8 cellular contexts compared by ENCODE assay signal in the genomic region with DNA sequence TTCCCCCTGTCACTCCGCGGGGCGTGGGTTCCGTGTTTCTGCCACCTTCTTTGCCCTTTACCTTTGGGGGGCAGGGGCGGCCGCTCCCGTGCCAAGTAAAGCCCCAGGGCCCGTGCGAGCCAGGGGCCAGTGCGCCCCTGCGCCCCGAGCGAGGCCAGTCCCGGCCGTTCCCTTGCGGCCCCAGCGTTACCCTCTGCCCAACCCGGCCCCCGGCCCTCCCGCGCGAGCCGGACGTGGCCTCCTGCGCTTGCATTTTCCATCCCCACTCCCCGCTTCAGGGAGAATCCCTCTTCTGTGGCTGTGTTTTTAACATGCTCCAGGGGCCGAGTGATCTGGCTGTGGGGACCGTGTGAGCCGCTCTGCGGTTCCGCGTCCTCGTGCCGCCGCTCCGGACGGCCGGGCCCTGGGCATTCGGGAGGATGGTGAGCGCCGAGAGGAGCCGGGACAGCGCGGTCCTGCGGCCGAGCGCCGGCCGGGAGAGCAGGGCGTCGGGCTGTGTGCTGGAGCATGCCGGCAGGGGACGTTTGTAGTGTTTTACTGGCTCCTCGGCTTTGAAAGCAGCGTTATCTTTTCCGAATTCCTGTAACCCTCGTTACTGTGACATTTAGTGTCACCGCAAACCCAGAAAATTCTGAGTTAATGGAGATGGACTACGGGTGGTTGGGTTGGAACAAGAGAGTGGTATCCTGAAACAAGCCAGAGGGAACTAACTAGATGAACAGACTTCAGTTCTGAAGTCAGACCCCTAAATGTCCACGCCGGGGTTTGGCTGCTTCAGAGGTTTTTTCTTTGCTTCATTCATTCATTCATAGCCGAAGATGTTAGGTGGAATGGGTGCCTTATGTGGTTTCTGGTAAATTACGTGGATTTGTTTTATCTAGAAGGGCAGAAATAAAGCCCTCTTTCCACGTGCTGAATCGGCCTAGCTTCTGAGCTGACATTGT. TPM values are rescaled to one million over a fixed set of nuclear protein-coding genes. Genes with fewer than 3 reads are reported as not detected.
DNase-seq lines count a peak whose midpoint lies in the region; ATAC-seq and TF ChIP-seq lines count a peak whose summit lies in the region.

No MANE protein-coding gene starts in this region.

- peak overlapping the region; percentile 83 to 94 (median 92) for H3K27ac Mint-ChIP-seq in CD14-positive monocyte

- peaks cover 1 to 3% (median 2%) of the 10 kb centered on the region in 3 donors for H3K27me3 Mint-ChIP-seq in CD14-positive monocyte (ENCODE audit: low read depth in 3 of 3)

- ATAC-seq in HG03025 (IDR thresholded peaks at IDR 0.05; ENCODE audit: low FRiP score, unreplicated experiment) (peak; percentile 15), HG02678 (IDR thresholded peaks at IDR 0.05; ENCODE audit: unreplicated experiment) (no peak), HG03442 (IDR thresholded peaks at IDR 0.05; ENCODE audit: unreplicated experiment) (no peak)

- peak overlapping the region; percentile 86 to 96 for H3K9ac ChIP-seq in liver (ENCODE audit: low read depth in 1 of 2, low read length in 2 of 2)

- peaks cover 56% of the 10 kb centered on the region for H3K4me1 Mint-ChIP-seq in CD14-positive monocyte

- H3K4me3 ChIP-seq in WI38 (ENCODE audit: low read depth, low read length), result peak overlapping the region; percentile 92
- H3K4me3 ChIP-seq in liver (ENCODE audit: low read depth in 1 of 3, low read length in 3 of 3), result peak overlapping the region; percentile 82 to 99 (median 94)

- WGBS in liver, result 1% methylated on average over 65 of the region's 65 CpGs

- intact Hi-C loops in CD14-positive monocyte (cut with micrococcal nuclease), result loop anchor here (5.0 to 10.0 kb wide), 5 partner anchors 34 to 443 kb away; partner anchors contain the start of genes TAF5L (in 2 of the 2) and URB2 (in 2 of the 2)

- H3K27me3 ChIP-seq in liver (ENCODE audit: control insufficient read depth in 4 of 4, insufficient read depth in 4 of 4, low read length in 3 of 4), result no peaks in the 10 kb centered on the region

- no peaks in the 10 kb centered on the region for H3K36me3 ChIP-seq in liver (ENCODE audit: control insufficient read depth in 4 of 4, insufficient read depth in 3 of 4, low read depth in 1 of 4, low read length in 3 of 4)

- peak overlapping the region; percentile 93 to 97 for H3K27ac ChIP-seq in liver (ENCODE audit: low read depth in 1 of 2, low read length in 2 of 2)

- H3K36me3 Mint-ChIP-seq in CD14-positive monocyte, result peaks cover 5 to 6% of the 10 kb centered on the region in 2 donors

- no peak for DNase-seq in CD14-positive monocyte (ENCODE audit: low spot score)
- peak; percentile 65 for DNase-seq in dermis blood vessel endothelial cell
- DNase-seq in stimulated activated CD8-positive, alpha-beta memory T cell treated with anti-CD3 and anti-CD28 coated beads, Interleukin-12 subunit alpha, Interleukin-12 subunit beta, amount 100 ng/mL, for 4 hours (ENCODE audit: low read depth), result peak; percentile 7

- TF ChIP-seq CTCF in CD14-positive monocyte (IDR thresholded peaks at IDR 0.05) (no peak), WI38 (IDR thresholded peaks at IDR 0.05; ENCODE audit: low read depth, low read length) (no peak), liver (IDR thresholded peaks at IDR 0.05; ENCODE audit: low read depth, low read length, missing input control) (no peak)

- no peaks in the 10 kb centered on the region for H3K9me3 ChIP-seq in liver (ENCODE audit: control insufficient read depth in 4 of 4, low read length in 3 of 4)

- H3K9me3 Mint-ChIP-seq in CD14-positive monocyte, result peaks cover 0 to 3% (median 0%) of the 10 kb centered on the region in 7 donors

- H3K4me3 Mint-ChIP-seq in CD14-positive monocyte, result peak overlapping the region; percentile 95 to 96

- peaks cover under 1 to 50% (median 11%) of the 10 kb centered on the region in 4 donors for H3K4me1 ChIP-seq in liver (ENCODE audit: control insufficient read depth in 4 of 4, insufficient read depth in 4 of 4, low read length in 3 of 4)

- TF ChIP-seq RAD21 in liver (IDR thresholded peaks at IDR 0.05), result no peak

TF ChIP-seq in liver, 16 proteins besides CTCF, POLR2A, EP300 and RAD21:
- TF ChIP-seq FOXA1 (IDR thresholded peaks at IDR 0.05), result no peak
- no peak for TF ChIP-seq HNF4A (conservative IDR thresholded peaks at IDR 0.05)
- no peak for TF ChIP-seq HNF4G (IDR thresholded peaks at IDR 0.05)
- no peak for TF ChIP-seq RXRA (IDR thresholded peaks at IDR 0.05)
- no peak for TF ChIP-seq ATF3 (IDR thresholded peaks at IDR 0.05)
- TF ChIP-seq FOXA2 (IDR thresholded peaks at IDR 0.05), result no peak
- peak; percentile 49 for TF ChIP-seq REST (IDR thresholded peaks at IDR 0.05)

RNA-seq across cellular contexts. Expression of gene GALNT2, which starts 1.1 kb away (rescaled TPM):
- polyA plus RNA-seq in CD14-positive monocyte (10 to 100 TPM; 19.6 to 23.4 TPM), liver (100 to 1,000 TPM in 1 of 2 donors, 10 to 100 TPM in 1; 47.5 to 182 TPM)
- total RNA-seq in dermis blood vessel endothelial cell (49.4 and 90.3 TPM in 2 replicates), liver (100 to 1,000 TPM in 1 of 2 donors, 10 to 100 TPM in 1; 75.8 to 153 TPM)
